8 cellular contexts compared by ENCODE assay signal in genomic region chr12:68317047-68317667, GRCh38. TPM values are rescaled to one million over a fixed set of nuclear protein-coding genes. Genes with fewer than 3 reads are reported as not detected.
DNase-seq lines count a peak whose midpoint lies in the region; ATAC-seq and TF ChIP-seq lines count a peak whose summit lies in the region.

No MANE protein-coding gene starts in this region.

- H3K4me3 ChIP-seq in brain microvascular endothelial cell (ENCODE audit: low read depth, low read length) (no peak overlapping the region), lung (no peak overlapping the region), testis (no peak overlapping the region)

- DNase-seq in COR-L47 (lab: John Stamatoyannopoulos, UW) (peak; percentile 11), HCEC 1CT (peak; percentile 55), OCI-M1 (lab: John Stamatoyannopoulos, UW) (peak; percentile 79), brain microvascular endothelial cell (no peak), lung (ENCODE audit: low spot score) (no peak), testis (peak; percentile 51)

- H3K4me1 ChIP-seq in lung (ENCODE audit: control insufficient read depth in 2 of 2, insufficient read depth in 2 of 2, low read length in 2 of 2) = no peaks in the 10 kb centered on the region
- H3K4me1 ChIP-seq in testis = no peaks in the 10 kb centered on the region

- intact Hi-C loops in testis (cut with DNase I; ENCODE audit: low total_unique reads) = loop anchor here (5.0 kb wide), 1 partner anchor 95 kb away; no protein-coding TSS in a partner anchor

- H3K27ac ChIP-seq in brain microvascular endothelial cell (no peak overlapping the region), lung (ENCODE audit: low read depth in 1 of 2, low read length in 1 of 2) (no peak overlapping the region), testis (no peak overlapping the region)

- ATAC-seq in lung (ENCODE audit: insufficient read depth, low FRiP score) = no peak
- no peak for ATAC-seq in HG03565 (IDR thresholded peaks at IDR 0.05; ENCODE audit: unreplicated experiment)
- ATAC-seq in HG03342 (IDR thresholded peaks at IDR 0.05; ENCODE audit: unreplicated experiment) = no peak

- no peaks in the 10 kb centered on the region for H3K27me3 ChIP-seq in brain microvascular endothelial cell (replicated peaks)
- H3K27me3 ChIP-seq in lung (ENCODE audit: control insufficient read depth, insufficient read depth) = no peaks in the 10 kb centered on the region
- no peaks in the 10 kb centered on the region for H3K27me3 ChIP-seq in testis

- peak; percentile 46 for TF ChIP-seq CTCF in brain microvascular endothelial cell (IDR thresholded peaks at IDR 0.05; ENCODE audit: low read depth, low read length, missing control alignments)
- TF ChIP-seq CTCF in lung (IDR thresholded peaks at IDR 0.05; ENCODE audit: control extremely low read depth, extremely low read depth) = peak; percentile 50
- TF ChIP-seq CTCF in testis (IDR thresholded peaks at IDR 0.05) = peak; percentile 43 to 77 (median 44)

- H3K9me3 ChIP-seq in lung (ENCODE audit: control insufficient read depth in 2 of 2, insufficient read depth in 1 of 2, low read length in 1 of 2) (no peaks in the 10 kb centered on the region), testis (no peaks in the 10 kb centered on the region)

- H3K36me3 ChIP-seq in brain microvascular endothelial cell (replicated peaks) (no peaks in the 10 kb centered on the region), lung (ENCODE audit: control insufficient read depth in 2 of 2, insufficient read depth in 2 of 2, low read length in 2 of 2) (peaks cover 6% of the 10 kb centered on the region in 2 donors), testis (ENCODE audit: low read depth, missing control alignments) (no peaks in the 10 kb centered on the region)

- WGBS in lung, 2 donors = 95 to 98% methylated on average over 1 of the region's 1 CpG
- WGBS in testis, 2 donors = 91 to 93% methylated on average over 1 of the region's 1 CpG

- no peak for TF ChIP-seq POLR2A in testis (IDR thresholded peaks at IDR 0.05)

- in situ Hi-C loops in brain microvascular endothelial cell (cut with HindIII; ENCODE audit: low pct_ligation_motif_present, low sequenced_read_pairs) = no loop called here

RNA-seq across cellular contexts. Expression of gene MDM1, which starts 15.0 kb away (rescaled TPM):
- 10 to 100 TPM; 14.9 to 29.7 TPM for total RNA-seq in lung
- polyA plus RNA-seq in lung = 1 to 10 TPM; 6.7 to 9.8 TPM
- total RNA-seq in testis = 10 to 100 TPM; 32.7 to 35.3 TPM
- 36.1 TPM for polyA plus RNA-seq in testis (ENCODE audit: insufficient read depth, low read depth, low replicate concordance)

Comparison
In these comparisons a context has a peak if more than half of its experiments do, and no peak if none do; other contexts are left out.
1. DNase-seq: peak in COR-L47 (single experiment), HCEC 1CT (single experiment), OCI-M1 (single experiment) and testis (single experiment); none in brain microvascular endothelial cell (single experiment) and lung (single experiment).
2. Peak in every context shown above with its lines, with median percentiles within 50 percentile points of each other: CTCF ChIP-seq.